In the genomic region with DNA sequence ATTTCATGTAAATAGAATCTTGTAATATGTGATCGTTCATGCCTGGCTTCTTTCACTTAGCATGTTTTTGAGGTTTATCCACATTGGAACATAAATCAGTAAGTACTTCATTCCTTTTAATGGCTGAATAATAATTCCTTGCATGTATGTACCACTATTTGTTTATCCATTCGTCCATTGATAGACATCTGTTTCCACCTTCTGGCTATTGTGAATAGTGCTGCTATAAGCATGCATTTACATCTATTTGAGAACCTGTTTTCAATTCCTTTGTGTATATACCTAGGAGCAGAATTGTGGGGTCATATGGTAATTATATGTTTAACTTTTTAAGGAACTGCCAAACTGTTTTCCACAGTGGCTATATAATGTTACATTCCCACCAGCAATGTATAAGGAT, we compare ENCODE assay signal across 16 cellular contexts.
A peak's percentile ranks its signal among the peaks of the same experiment; 100 is the strongest.
DNase-seq lines count a peak whose midpoint lies in the region; ATAC-seq and TF ChIP-seq lines count a peak whose summit lies in the region.
"Had no signal": no experiment of that assay in that cellular context is flagged by ENCODE, and none has a peak within 500 bp of the region (broad histone marks: within the 10 kb centered on the region; RNA-seq: fewer than 3 reads in every experiment).

No MANE protein-coding gene starts in this region.

- TF ChIP-seq POLR2A in GM18505 (IDR thresholded peaks at IDR 0.05; ENCODE audit: borderline replicate concordance, extremely low read depth, insufficient read depth, insufficient read length) = no peak

- 27% methylated on average over 2 of the region's 2 CpGs for WGBS in mammary epithelial cell (ENCODE audit: low coverage, missing lambda C conversion rate)

- BruUV-seq in mammary epithelial cell (replicated peaks; lab: Mats Ljungman, UMichigan) = no TSS peak

- no peaks in the 10 kb centered on the region for H3K27me3 ChIP-seq in Loucy (ENCODE audit: insufficient read depth, low read length, poor library complexity, severe bottlenecking)
- H3K27me3 ChIP-seq in mammary epithelial cell (ENCODE audit: insufficient read depth, low read length) = no peaks in the 10 kb centered on the region
- H3K27me3 ChIP-seq: esophagus squamous epithelium, stomach had no signal

- peak; percentile 47 for ATAC-seq in left lobe of liver
- no peak for ATAC-seq in GM18505 (IDR thresholded peaks at IDR 0.05; ENCODE audit: unreplicated experiment)
- no peak for ATAC-seq in GM21528 (IDR thresholded peaks at IDR 0.05; ENCODE audit: low FRiP score, unreplicated experiment)
- ATAC-seq: lower lobe of right lung; naive thymus-derived CD4-positive, alpha-beta T cell had no signal

- intact Hi-C loops in mammary epithelial cell (cut with micrococcal nuclease) = loop anchor here (1.0 to 2.0 kb wide), 2 partner anchors 43 to 235 kb away; no protein-coding TSS in a partner anchor

- H3K4me1 ChIP-seq in Loucy (ENCODE audit: insufficient read depth, low read length, poor library complexity, severe bottlenecking) (no peaks in the 10 kb centered on the region), mammary epithelial cell (ENCODE audit: insufficient read depth, low read length) (no peaks in the 10 kb centered on the region)
- H3K4me1 ChIP-seq: esophagus squamous epithelium, lower lobe of right lung, stomach had no signal

- no peak overlapping the region for H3K27ac ChIP-seq in mammary epithelial cell (ENCODE audit: insufficient read depth, low read depth, low read length)
- H3K27ac ChIP-seq: esophagus squamous epithelium, lower lobe of right lung, stomach had no signal

- no peak overlapping the region for H2AFZ ChIP-seq in Loucy (ENCODE audit: low read length)
- no peak overlapping the region for H2AFZ ChIP-seq in mammary epithelial cell (ENCODE audit: low read depth, low read length)

- no peaks in the 10 kb centered on the region for H3K79me2 ChIP-seq in Loucy (ENCODE audit: insufficient read depth, low read length)
- H3K79me2 ChIP-seq in mammary epithelial cell (ENCODE audit: insufficient read depth, low read length) = no peaks in the 10 kb centered on the region

- H4K20me1 ChIP-seq in Loucy (ENCODE audit: insufficient read depth, low read length, poor library complexity, severe bottlenecking) = no peaks in the 10 kb centered on the region
- no peaks in the 10 kb centered on the region for H4K20me1 ChIP-seq in mammary epithelial cell (ENCODE audit: insufficient read depth, low read length)

- DNase-seq in EL = peak; percentile 0
- DNase-seq in mammary epithelial cell = peak; percentile 25
- DNase-seq in left lobe of liver (ENCODE audit: low spot score) = no peak
- no peak for DNase-seq in NCI-H510A treated with DMSO at 0.1 percent for 48 hours (lab: John Stamatoyannopoulos, UW)
- no peak for DNase-seq in hypothalamus (lab: John Stamatoyannopoulos, UW)
- DNase-seq: activated B cell treated with CpG ODN at 0.5 μM for 24 hours; amygdala; esophagus squamous epithelium; lower lobe of right lung; naive thymus-derived CD4-positive, alpha-beta T cell; NCI-H2081 treated with DMSO at 0.1 percent for 48 hours; NCI-H774; stomach had no signal

- H3F3A ChIP-seq in Loucy (ENCODE audit: low read depth) = no peaks in the 10 kb centered on the region

- H3K4me2 ChIP-seq in Loucy (ENCODE audit: low read depth, low read length, poor library complexity, severe bottlenecking) = no peak overlapping the region
- H3K4me2 ChIP-seq in mammary epithelial cell (ENCODE audit: insufficient read depth, low read depth, low read length) = no peak overlapping the region

- dilution Hi-C loops in mammary epithelial cell (cut with HindIII; ENCODE audit: low sequenced_read_pairs) = no loop called here

- no peaks in the 10 kb centered on the region for H3K9me3 ChIP-seq in Loucy (ENCODE audit: insufficient read depth, low read depth, low read length)
- no peaks in the 10 kb centered on the region for H3K9me3 ChIP-seq in mammary epithelial cell (replicated peaks; ENCODE audit: insufficient read depth, low read length)
- H3K9me3 ChIP-seq: esophagus squamous epithelium, lower lobe of right lung, stomach had no signal

- TF ChIP-seq CTCF in Loucy (conservative IDR thresholded peaks at IDR 0.05; ENCODE audit: low read length) (0 out of 2 replicates have a peak, but pooled peaks have one; percentile 14), mammary epithelial cell (conservative IDR thresholded peaks at IDR 0.05 in 1 of 2, IDR thresholded peaks at IDR 0.05 in 1 of 2; ENCODE audit: extremely low read depth in 1 of 2, insufficient read depth in 1 of 2, low read depth in 1 of 2, low read length in 2 of 2) (peak in 1 of 2 donors; percentile 49)

- CTCF ChIA-PET in mammary epithelial cell (lab: Charles Lee; ENCODE audit: low non-redundant PET) = no interaction called here

- H3K4me3 ChIP-seq in Loucy (ENCODE audit: low read length, poor library complexity, severe bottlenecking) (no peak overlapping the region), mammary epithelial cell (replicated peaks in 1 of 3; ENCODE audit: insufficient read depth in 1 of 3, low read depth in 2 of 3, low read length in 3 of 3) (no peak overlapping the region)
- H3K4me3 ChIP-seq: esophagus squamous epithelium, lower lobe of right lung, stomach had no signal

- no peaks in the 10 kb centered on the region for H3K9me2 ChIP-seq in Loucy (replicated peaks; ENCODE audit: low read depth, low read length)

- in situ Hi-C loops in mammary epithelial cell (cut with MboI; ENCODE audit: low sequenced_read_pairs in 2 of 2) = no loop called here

- no peaks in the 10 kb centered on the region for H3K36me3 ChIP-seq in Loucy (ENCODE audit: insufficient read depth, low read length)
- no peaks in the 10 kb centered on the region for H3K36me3 ChIP-seq in mammary epithelial cell (ENCODE audit: insufficient read depth, low read length)
- H3K36me3 ChIP-seq: esophagus squamous epithelium, lower lobe of right lung, stomach had no signal

- H3K9ac ChIP-seq in Loucy (ENCODE audit: low read depth, low read length, poor library complexity, severe bottlenecking) (no peak overlapping the region), mammary epithelial cell (ENCODE audit: insufficient read depth, low read length) (no peak overlapping the region)

Comparison
In these comparisons a context has a peak if more than half of its experiments do, and no peak if none do; other contexts are left out.
1. DNase-seq: peak in EL (single experiment) and mammary epithelial cell (single experiment); none in left lobe of liver (single experiment), NCI-H510A treated with DMSO at 0.1 percent for 48 hours (single experiment) and hypothalamus (0 of 51).